In genomic region chr3:98073486-98073885, GRCh38 we compare ENCODE assay signal across 39 cellular contexts. TPM values are rescaled to one million over a fixed set of nuclear protein-coding genes. Genes with fewer than 3 reads are reported as not detected.
"Had no signal": no experiment of that assay in that cellular context is flagged by ENCODE, and none has a peak within 500 bp of the region (broad histone marks: within the 10 kb centered on the region; RNA-seq: fewer than 3 reads in every experiment).

No MANE protein-coding gene starts in this region.

- DNase-seq: Karpas-422, Kasumi-1, MG63, MM.1S, MV-4-11, NCI-H1048, NCI-H1092, NCI-H1092 treated with DMSO at 0.1 percent for 48 hours, NCI-H1105, NCI-H1105 treated with DMSO at 0.1 percent for 48 hours, NCI-H1417, NCI-H1417 treated with DMSO at 0.1 percent for 48 hours, NCI-H1436, NCI-H1436 treated with DMSO at 0.1 percent for 48 hours, NCI-H146, NCI-H1694, NCI-H1694 treated with DMSO at 0.1 percent for 48 hours, NCI-H187, NCI-H187 treated with DMSO at 0.1 percent for 48 hours, NCI-H1930, NCI-H2029, NCI-H2029 treated with DMSO at 0.1 percent for 48 hours, NCI-H2081, NCI-H2081 treated with DMSO at 0.1 percent for 48 hours, NCI-H2107, NCI-H2171, NCI-H2171 treated with DMSO at 0.1 percent for 48 hours, NCI-H2227 treated with DMSO at 0.1 percent for 48 hours, NCI-H226, NCI-H345, NCI-H446, NCI-H446 treated with DMSO at 0.1 percent for 48 hours, NCI-H510A, NCI-H510A treated with DMSO at 0.1 percent for 48 hours, NCI-H524 had no signal

- H3K4me3 ChIP-seq: MG63 had no signal

- H3K9me3 ChIP-seq: MG63 had no signal

- H3K36me3 ChIP-seq: MG63 had no signal

- H3K27me3 ChIP-seq: MG63 had no signal

RNA-seq across cellular contexts. Expression of gene OR5AC2, which starts 13.5 kb away (rescaled TPM):
- total RNA-seq: LHCN-M2, M059J, MCF 10A, NCI-H460 had no signal

RNA-seq across cellular contexts. Expression of gene GABRR3, which starts 38.4 kb away (rescaled TPM):
- total RNA-seq: LHCN-M2, M059J, MCF 10A, NCI-H460 had no signal

RNA-seq across cellular contexts. Expression of gene OR5H1, which starts 57.0 kb away (rescaled TPM):
- total RNA-seq: LHCN-M2, M059J, MCF 10A, NCI-H460 had no signal
